8 cellular contexts compared by ENCODE assay signal in the genomic region with DNA sequence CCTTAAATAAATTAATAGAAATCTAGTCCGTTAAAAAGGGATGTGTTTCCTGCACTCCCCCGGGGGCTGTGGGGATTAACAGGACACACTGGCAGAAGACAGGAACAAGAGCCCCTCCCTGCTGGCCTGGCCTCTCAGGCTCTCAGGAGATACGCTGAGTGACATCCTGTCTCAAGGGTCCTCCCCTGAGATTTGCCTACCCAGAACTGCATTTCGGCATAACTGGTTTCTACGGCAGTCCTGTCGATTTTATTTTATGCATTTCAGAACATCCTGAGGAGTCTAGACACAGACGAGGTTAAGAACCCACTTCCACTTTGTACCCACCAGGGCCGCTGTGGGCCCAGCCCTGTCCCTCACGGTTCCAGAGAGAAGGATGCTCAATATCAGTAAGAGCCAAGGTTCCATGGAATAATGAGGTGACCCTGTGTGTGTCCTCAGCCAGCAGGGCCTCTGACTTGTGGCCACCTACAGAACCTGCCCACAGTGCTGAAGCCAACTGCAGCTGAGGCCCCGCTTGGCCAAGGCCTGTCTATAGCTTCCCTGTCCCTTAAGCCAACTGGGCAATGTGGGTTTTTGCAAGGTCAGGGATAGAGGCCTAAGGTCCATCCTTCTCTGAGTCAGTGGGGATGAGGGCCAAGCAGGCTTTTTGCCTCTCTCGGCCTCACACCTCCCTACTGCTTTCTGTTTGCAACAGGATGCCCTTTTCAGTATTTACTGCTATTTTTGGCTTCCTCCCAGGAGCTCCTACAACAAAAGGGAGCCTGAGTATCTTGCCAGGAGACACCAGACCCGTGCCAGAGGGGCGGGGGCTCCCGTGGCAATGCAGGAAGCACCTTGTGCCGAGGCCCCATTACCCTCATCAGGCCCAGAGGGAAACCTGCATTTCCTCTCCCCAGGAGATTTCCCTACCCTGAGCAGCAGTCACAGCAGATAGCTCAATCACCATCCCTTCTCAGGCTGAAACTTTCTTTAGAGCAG. TPM values are rescaled to one million over a fixed set of nuclear protein-coding genes. Genes with fewer than 3 reads are reported as not detected.
DNase-seq lines count a peak whose midpoint lies in the region; ATAC-seq and TF ChIP-seq lines count a peak whose summit lies in the region.

No MANE protein-coding gene starts in this region.

- H3K14ac ChIP-seq in H9 (ENCODE audit: insufficient read depth, low read length), result no peak overlapping the region
- H3K14ac ChIP-seq in neuronal stem cell (ENCODE audit: low read length), result no peak overlapping the region

- H3K23ac ChIP-seq in H9 (ENCODE audit: insufficient read length, low read depth, low read length) (no peak overlapping the region), neuronal stem cell (ENCODE audit: low read depth, low read length, poor library complexity) (peak overlapping the region; percentile 34)

- H3K27me3 ChIP-seq in ACC112 (ENCODE audit: insufficient read depth, low read length), result no peaks in the 10 kb centered on the region
- no peaks in the 10 kb centered on the region for H3K27me3 ChIP-seq in H9 (ENCODE audit: insufficient read depth, low read length)
- H3K27me3 ChIP-seq in SJSA1 (replicated peaks), result no peaks in the 10 kb centered on the region
- H3K27me3 ChIP-seq in neuronal stem cell (ENCODE audit: control insufficient read depth in 3 of 3, insufficient read depth in 3 of 3, low read depth in 1 of 3, low read length in 3 of 3), result no peaks in the 10 kb centered on the region
- no peaks in the 10 kb centered on the region for H3K27me3 ChIP-seq in smooth muscle cell (ENCODE audit: low read depth)

- H3K9me3 Mint-ChIP-seq in H9, result no peaks in the 10 kb centered on the region
- no peaks in the 10 kb centered on the region for H3K9me3 Mint-ChIP-seq in effector memory CD8-positive, alpha-beta T cell

- H3K79me2 ChIP-seq in ACC112 (ENCODE audit: control insufficient read depth, insufficient read depth, low read length, unreplicated experiment), result no peaks in the 10 kb centered on the region
- no peaks in the 10 kb centered on the region for H3K79me2 ChIP-seq in H9 (ENCODE audit: insufficient read depth, low read length)
- no peaks in the 10 kb centered on the region for H3K79me2 ChIP-seq in smooth muscle cell (ENCODE audit: low read depth)

- H2AFZ ChIP-seq in ACC112 (ENCODE audit: low read length, unreplicated experiment) (no peak overlapping the region), H9 (ENCODE audit: low read length) (no peak overlapping the region), neuronal stem cell (ENCODE audit: low read length) (no peak overlapping the region), smooth muscle cell (ENCODE audit: low read depth) (no peak overlapping the region)

- H3T11ph ChIP-seq in H9 (ENCODE audit: low read length), result no peak overlapping the region

- peak overlapping the region in 2 of 3 experiments; percentile 50 to 70; a peak in 3 of 7 replicates for H3K27ac Mint-ChIP-seq in H9
- H3K27ac Mint-ChIP-seq in effector memory CD8-positive, alpha-beta T cell, result peak overlapping the region; percentile 94 to 98

- H3K9me3 ChIP-seq in H9 (ENCODE audit: control insufficient read depth, low read depth, low read length), result no peaks in the 10 kb centered on the region
- H3K9me3 ChIP-seq in SJSA1 (replicated peaks), result no peaks in the 10 kb centered on the region
- H3K9me3 ChIP-seq in neuronal stem cell (replicated peaks in 1 of 2; ENCODE audit: control insufficient read depth in 2 of 2, insufficient read depth in 1 of 2, low read depth in 1 of 2, low read length in 2 of 2), result no peaks in the 10 kb centered on the region
- no peaks in the 10 kb centered on the region for H3K9me3 ChIP-seq in smooth muscle cell (replicated peaks; ENCODE audit: low read depth)

- no peak overlapping the region for H3K4ac ChIP-seq in H9 (ENCODE audit: low read depth, low read length)
- H3K4ac ChIP-seq in neuronal stem cell (ENCODE audit: low read length), result no peak overlapping the region

- H3K4me1 Mint-ChIP-seq in H9, result peaks cover 15 to 17% of the 10 kb centered on the region in 2 experiments
- peaks cover 27 to 60% of the 10 kb centered on the region in 2 donors for H3K4me1 Mint-ChIP-seq in effector memory CD8-positive, alpha-beta T cell (ENCODE audit: low read depth in 2 of 2)

- H2AK5ac ChIP-seq in H9 (ENCODE audit: insufficient read length, low read length), result no peak overlapping the region
- H2AK5ac ChIP-seq in neuronal stem cell (ENCODE audit: low read depth, low read length), result no peak overlapping the region

- H4K8ac ChIP-seq in H9 (replicated peaks; ENCODE audit: insufficient read length, low read depth, low read length), result no peak overlapping the region
- H4K8ac ChIP-seq in neuronal stem cell (ENCODE audit: low read depth, low read length), result no peak overlapping the region

- no peak overlapping the region for H2BK20ac ChIP-seq in H9 (ENCODE audit: low read depth, low read length, poor library complexity, severe bottlenecking)

- H4K91ac ChIP-seq in H9 (ENCODE audit: insufficient read length, low read depth, low read length), result no peak overlapping the region
- no peak overlapping the region for H4K91ac ChIP-seq in neuronal stem cell (ENCODE audit: low read depth, low read length, poor library complexity)

- peaks cover 5% of the 10 kb centered on the region for H3F3A ChIP-seq in smooth muscle cell (ENCODE audit: low read depth)

- no peaks in the 10 kb centered on the region for H3K27me3 Mint-ChIP-seq in H9 (ENCODE audit: low read depth)
- no peaks in the 10 kb centered on the region for H3K27me3 Mint-ChIP-seq in effector memory CD8-positive, alpha-beta T cell

- no peaks in the 10 kb centered on the region for H3K23me2 ChIP-seq in H9 (ENCODE audit: insufficient read length, low read depth, low read length, poor library complexity, severe bottlenecking)

- H3K27ac ChIP-seq in ACC112 (ENCODE audit: low read depth, low read length) (peak overlapping the region; percentile 55; the same call in 1 of the 2 replicates), H9 (ENCODE audit: insufficient read length, low read depth, low read length) (peak overlapping the region; percentile 18), SJSA1 (no peak overlapping the region), neuronal stem cell (replicated peaks; ENCODE audit: low read length) (no peak overlapping the region), smooth muscle cell (ENCODE audit: low read depth) (no peak overlapping the region)

- no peak overlapping the region for H2BK5ac ChIP-seq in H9 (ENCODE audit: insufficient read length, low read length)
- H2BK5ac ChIP-seq in neuronal stem cell (ENCODE audit: low read length), result no peak overlapping the region

- H2BK12ac ChIP-seq in H9 (ENCODE audit: insufficient read length, low read depth, low read length), result no peak overlapping the region
- no peak overlapping the region for H2BK12ac ChIP-seq in neuronal stem cell (ENCODE audit: low read length)

- H2BK15ac ChIP-seq in H9 (ENCODE audit: low read depth, low read length) (no peak overlapping the region), neuronal stem cell (ENCODE audit: low read length) (no peak overlapping the region)

- H3K36me3 Mint-ChIP-seq in H9 (ENCODE audit: insufficient read depth in 1 of 3, low read depth in 3 of 3), result peaks cover 16 to 84% (median 75%) of the 10 kb centered on the region in 3 experiments; a peak in 6 of 7 replicates
- H3K36me3 Mint-ChIP-seq in effector memory CD8-positive, alpha-beta T cell (ENCODE audit: insufficient read depth), result peaks cover 18% of the 10 kb centered on the region

- no peak overlapping the region for H3K4me2 ChIP-seq in H9 (ENCODE audit: insufficient read depth, insufficient read length, low read length)
- no peak overlapping the region for H3K4me2 ChIP-seq in neuronal stem cell (ENCODE audit: insufficient read depth, low read length, poor library complexity, severe bottlenecking)
- H3K4me2 ChIP-seq in smooth muscle cell, result no peak overlapping the region

- ATAC-seq in effector memory CD8-positive, alpha-beta T cell (replicated peaks), result peak; percentile 31
- no peak for ATAC-seq in HG02970 (IDR thresholded peaks at IDR 0.05; ENCODE audit: low FRiP score, unreplicated experiment)
- ATAC-seq in HG03439 (IDR thresholded peaks at IDR 0.05; ENCODE audit: unreplicated experiment), result no peak

- peak overlapping the region in 1 of 2 experiments; percentile 23; a peak in 1 of 5 replicates for H3K4me3 Mint-ChIP-seq in H9
- H3K4me3 Mint-ChIP-seq in effector memory CD8-positive, alpha-beta T cell, result peak overlapping the region; percentile 33 to 74

- H3K9ac ChIP-seq in H9 (ENCODE audit: extremely low read depth, insufficient read length, low read length), result no peak overlapping the region
- H3K9ac ChIP-seq in neuronal stem cell (ENCODE audit: low read depth, low read length, poor library complexity), result no peak overlapping the region
- H3K9ac ChIP-seq in smooth muscle cell (ENCODE audit: low read depth), result no peak overlapping the region

- WGBS in H9 (ENCODE audit: extremely low coverage, insufficient read length, low lambda C conversion rate), result no CpG with 5 or more reads among the region's 15 CpGs
- no CpG with 5 or more reads among the region's 15 CpGs for WGBS in neuronal stem cell (ENCODE audit: extremely low coverage in 2 of 2, insufficient read length in 2 of 2, insufficient replicate concordance in 1 of 2), 2 donors
- 87% methylated on average over 15 of the region's 15 CpGs for WGBS in smooth muscle cell (ENCODE audit: low lambda C conversion rate)

- DNase-seq in H9 (peak; percentile 62), SJSA1 (ENCODE audit: low read depth in 1 of 2, low spot score in 2 of 2) (peak; percentile 49 to 60), neuronal stem cell (ENCODE audit: low spot score) (no peak), smooth muscle cell (lab: John Stamatoyannopoulos, UW; ENCODE audit: unreplicated experiment) (no peak)
- DNase-seq in effector memory CD8-positive, alpha-beta T cell, result peak in 2 of 3 experiments; percentile 23

- H4K20me1 ChIP-seq in H9 (ENCODE audit: control insufficient read depth, insufficient read depth, insufficient read length), result no peaks in the 10 kb centered on the region
- no peaks in the 10 kb centered on the region for H4K20me1 ChIP-seq in smooth muscle cell (ENCODE audit: low read depth)

- peak overlapping the region; percentile 26; the same call in 1 of the 2 replicates for H3K4me3 ChIP-seq in ACC112 (ENCODE audit: low read depth, low read length)
- H3K4me3 ChIP-seq in SJSA1, result no peak overlapping the region
- H3K4me3 ChIP-seq in neuronal stem cell (ENCODE audit: low read length in 2 of 2), result no peak overlapping the region
- H3K4me3 ChIP-seq in smooth muscle cell, result no peak overlapping the region

- H4K5ac ChIP-seq in H9 (ENCODE audit: insufficient read length, low read depth, low read length), result no peak overlapping the region

- no peak overlapping the region for H3K56ac ChIP-seq in H9 (ENCODE audit: insufficient read length, low read depth, low read length)

- TF ChIP-seq CTCF in H9 (conservative IDR thresholded peaks at IDR 0.05) (no peak), smooth muscle cell (IDR thresholded peaks at IDR 0.05; ENCODE audit: borderline replicate concordance, insufficient read depth, poor library complexity, severe bottlenecking) (no peak)

- peaks cover 48% of the 10 kb centered on the region for H3K4me1 ChIP-seq in ACC112 (ENCODE audit: control insufficient read depth, insufficient read depth, low read length, unreplicated experiment)
- 0 out of 2 replicates have a peak, but pooled peaks cover 3% of the 10 kb centered on the region for H3K4me1 ChIP-seq in H9 (ENCODE audit: insufficient read depth, low read length)
- H3K4me1 ChIP-seq in SJSA1 (replicated peaks), result peaks cover 55% of the 10 kb centered on the region
- H3K4me1 ChIP-seq in neuronal stem cell (ENCODE audit: control insufficient read depth in 2 of 2, insufficient read depth in 1 of 2, low read depth in 1 of 2, low read length in 2 of 2), result peaks cover 4 to 10% of the 10 kb centered on the region in 2 donors
- no peaks in the 10 kb centered on the region for H3K4me1 ChIP-seq in smooth muscle cell (ENCODE audit: low read depth)

- H3K18ac ChIP-seq in H9 (ENCODE audit: insufficient read length, low read depth, low read length), result no peak overlapping the region
- H3K18ac ChIP-seq in neuronal stem cell (ENCODE audit: low read length), result no peak overlapping the region

- H2BK120ac ChIP-seq in H9 (ENCODE audit: low read depth, low read length, poor library complexity, severe bottlenecking), result no peak overlapping the region
- H2BK120ac ChIP-seq in neuronal stem cell (ENCODE audit: low read depth, low read length), result no peak overlapping the region

- H3K36me3 ChIP-seq in ACC112 (ENCODE audit: insufficient read depth, low read length) (peaks cover 7% of the 10 kb centered on the region; the same call in 1 of the 2 replicates), SJSA1 (peaks cover 89% of the 10 kb centered on the region), neuronal stem cell (replicated peaks in 1 of 2; ENCODE audit: control insufficient read depth in 2 of 2, insufficient read depth in 2 of 2, low read length in 2 of 2) (peaks cover 40 to 75% of the 10 kb centered on the region in 2 donors), smooth muscle cell (ENCODE audit: low read depth) (no peaks in the 10 kb centered on the region)

- H3K79me1 ChIP-seq in H9 (ENCODE audit: insufficient read depth, low read depth, low read length, poor library complexity, severe bottlenecking) (no peaks in the 10 kb centered on the region), neuronal stem cell (ENCODE audit: low read depth, low read length) (peaks cover 3% of the 10 kb centered on the region)

RNA-seq across cellular contexts. Expression of a gene that starts 14.7 kb away (rescaled TPM):
- total RNA-seq in H9 (2021), result 134 and 140 TPM in 2 replicates
- 79.4 and 99.2 TPM in 2 replicates for total RNA-seq in SJSA1 (2014; rRNA removed; shearing (Covaris generic))
- 222 TPM for polyA plus RNA-seq in neuronal stem cell (2013, experiment 1 of 2)
- 222 TPM for polyA plus RNA-seq in neuronal stem cell (2013, experiment 2 of 2)
- 29.9 and 67.3 TPM in 2 replicates for total RNA-seq in smooth muscle cell
- 204 and 208 TPM in 2 replicates for polyA plus RNA-seq in smooth muscle cell

RNA-seq across cellular contexts. Expression of a gene that starts 49.9 kb away (rescaled TPM):
- total RNA-seq in H9 (2021), result 0.29 and 0.46 TPM in 2 replicates
- total RNA-seq in SJSA1 (2014; rRNA removed; shearing (Covaris generic)), result 5.2 and 5.3 TPM in 2 replicates
- 1.7 TPM for polyA plus RNA-seq in neuronal stem cell (2013, experiment 1 of 2)
- 1.4 TPM for polyA plus RNA-seq in neuronal stem cell (2013, experiment 2 of 2)
- total RNA-seq in smooth muscle cell, result 2.2 and 2.6 TPM in 2 replicates
- polyA plus RNA-seq in smooth muscle cell, result 3.7 and 5.6 TPM in 2 replicates

Comparison
In these comparisons a context has a peak if more than half of its experiments do, and no peak if none do; other contexts are left out.
1. H3K27ac ChIP-seq: peak in ACC112 (single experiment) and H9 (single experiment); none in SJSA1 (single experiment), neuronal stem cell (single experiment) and smooth muscle cell (single experiment).
2. DNase-seq: peak in H9 (single experiment), SJSA1 (2 of 2) and effector memory CD8-positive, alpha-beta T cell (2 of 3); none in neuronal stem cell (single experiment) and smooth muscle cell (single experiment).